In genomic region chr3:141368062-141368924, GRCh38 we compare ENCODE assay signal across 8 cellular contexts. TPM values are rescaled to one million over a fixed set of nuclear protein-coding genes. Genes with fewer than 3 reads are reported as not detected.
DNase-seq lines count a peak whose midpoint lies in the region; ATAC-seq and TF ChIP-seq lines count a peak whose summit lies in the region.

A gene with protein sequence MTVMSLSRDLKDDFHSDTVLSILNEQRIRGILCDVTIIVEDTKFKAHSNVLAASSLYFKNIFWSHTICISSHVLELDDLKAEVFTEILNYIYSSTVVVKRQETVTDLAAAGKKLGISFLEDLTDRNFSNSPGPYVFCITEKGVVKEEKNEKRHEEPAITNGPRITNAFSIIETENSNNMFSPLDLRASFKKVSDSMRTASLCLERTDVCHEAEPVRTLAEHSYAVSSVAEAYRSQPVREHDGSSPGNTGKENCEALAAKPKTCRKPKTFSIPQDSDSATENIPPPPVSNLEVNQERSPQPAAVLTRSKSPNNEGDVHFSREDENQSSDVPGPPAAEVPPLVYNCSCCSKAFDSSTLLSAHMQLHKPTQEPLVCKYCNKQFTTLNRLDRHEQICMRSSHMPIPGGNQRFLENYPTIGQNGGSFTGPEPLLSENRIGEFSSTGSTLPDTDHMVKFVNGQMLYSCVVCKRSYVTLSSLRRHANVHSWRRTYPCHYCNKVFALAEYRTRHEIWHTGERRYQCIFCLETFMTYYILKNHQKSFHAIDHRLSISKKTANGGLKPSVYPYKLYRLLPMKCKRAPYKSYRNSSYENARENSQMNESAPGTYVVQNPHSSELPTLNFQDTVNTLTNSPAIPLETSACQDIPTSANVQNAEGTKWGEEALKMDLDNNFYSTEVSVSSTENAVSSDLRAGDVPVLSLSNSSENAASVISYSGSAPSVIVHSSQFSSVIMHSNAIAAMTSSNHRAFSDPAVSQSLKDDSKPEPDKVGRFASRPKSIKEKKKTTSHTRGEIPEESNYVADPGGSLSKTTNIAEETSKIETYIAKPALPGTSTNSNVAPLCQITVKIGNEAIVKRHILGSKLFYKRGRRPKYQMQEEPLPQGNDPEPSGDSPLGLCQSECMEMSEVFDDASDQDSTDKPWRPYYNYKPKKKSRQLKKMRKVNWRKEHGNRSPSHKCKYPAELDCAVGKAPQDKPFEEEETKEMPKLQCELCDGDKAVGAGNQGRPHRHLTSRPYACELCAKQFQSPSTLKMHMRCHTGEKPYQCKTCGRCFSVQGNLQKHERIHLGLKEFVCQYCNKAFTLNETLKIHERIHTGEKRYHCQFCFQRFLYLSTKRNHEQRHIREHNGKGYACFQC (N-terminal part only) (plus strand): TSS chr3:141368504. CDS start chr3:141442389, 73,885 bp downstream.

- no peaks in the 10 kb centered on the region for H3K9me3 ChIP-seq in CD8-positive, alpha-beta T cell (ENCODE audit: low read length)
- no peaks in the 10 kb centered on the region; the same call in 1 of the 2 replicates for H3K9me3 ChIP-seq in HUES48 (ENCODE audit: control insufficient read depth, insufficient read depth, low read length)

- DNase-seq in CD8-positive, alpha-beta T cell: no peak
- DNase-seq in activated naive CD8-positive, alpha-beta T cell treated with anti-CD3 and anti-CD28 coated beads, Interleukin-2, amount 10 ng/mL, durations not matched to agents 7 days and 5 days: no peak
- DNase-seq in Right ventricle myocardium inferior (ENCODE audit: missing footprints) (peak; percentile 91), non-pigmented ciliary epithelial cell (ENCODE audit: low read depth) (peak; percentile 88), T-helper 2 cell (no peak), NCI-H446 (lab: John Stamatoyannopoulos, UW) (no peak)

- no peaks in the 10 kb centered on the region for H3K27me3 Mint-ChIP-seq in CD8-positive, alpha-beta T cell (ENCODE audit: low read depth)
- H3K27me3 Mint-ChIP-seq in activated naive CD8-positive, alpha-beta T cell treated with anti-CD3 and anti-CD28 coated beads, Interleukin-2, amount 10 ng/mL, durations not matched to agents 7 days and 5 days: no peaks in the 10 kb centered on the region

- H3K27ac ChIP-seq in CD8-positive, alpha-beta T cell (ENCODE audit: low read depth, low read length): no peak within 1 kb of the TSS
- H3K27ac ChIP-seq in HUES48 (ENCODE audit: low read depth, low read length): peak within 1 kb of the TSS; percentile 95

- H3K4me1 ChIP-seq in CD8-positive, alpha-beta T cell (ENCODE audit: insufficient read depth, low read length): no peaks in the 10 kb centered on the region
- peaks cover 30% of the 10 kb centered on the region for H3K4me1 ChIP-seq in HUES48 (ENCODE audit: control insufficient read depth, insufficient read depth, low read length)

- peak within 1 kb of the TSS; percentile 62 for H3K9ac ChIP-seq in HUES48 (ENCODE audit: low read depth, low read length)

- H3K27me3 ChIP-seq in CD8-positive, alpha-beta T cell (ENCODE audit: insufficient read depth, low read length): no peaks in the 10 kb centered on the region
- no peaks in the 10 kb centered on the region for H3K27me3 ChIP-seq in HUES48 (ENCODE audit: control insufficient read depth, insufficient read depth, low read length)

- ATAC-seq in CD8-positive, alpha-beta T cell: no peak
- ATAC-seq in activated naive CD8-positive, alpha-beta T cell treated with anti-CD3 and anti-CD28 coated beads, Interleukin-2, amount 10 ng/mL, durations not matched to agents 7 days and 5 days (ENCODE audit: low read depth): no peak
- ATAC-seq in Right ventricle myocardium inferior (peak; percentile 93), HG02885 (IDR thresholded peaks at IDR 0.05; ENCODE audit: poor library complexity, unreplicated experiment) (no peak)

- H3K36me3 ChIP-seq in CD8-positive, alpha-beta T cell (ENCODE audit: insufficient read depth, low read length): no peaks in the 10 kb centered on the region
- H3K36me3 ChIP-seq in HUES48 (ENCODE audit: control insufficient read depth, insufficient read depth, low read length): no peaks in the 10 kb centered on the region

- POLR2A ChIA-PET in CD8-positive, alpha-beta T cell (lab: Charles Lee): interaction anchor here (0.9 kb wide), 1 partner anchor 62 kb away, joined by 3 read pairs; no protein-coding TSS in a partner anchor
- POLR2A ChIA-PET in activated naive CD8-positive, alpha-beta T cell treated with anti-CD3 and anti-CD28 coated beads, Interleukin-2, amount 10 ng/mL, durations not matched to agents 7 days and 5 days (lab: Charles Lee): interaction anchor here (0.6 to 0.7 kb wide), 2 partner anchors 45 to 82 kb away, joined by 3 read pairs; no protein-coding TSS in a partner anchor

- no peak within 1 kb of the TSS for H3K4me3 ChIP-seq in CD8-positive, alpha-beta T cell (ENCODE audit: low read depth, low read length)
- peak within 1 kb of the TSS; percentile 38; the same call in 1 of the 2 replicates for H3K4me3 ChIP-seq in HUES48 (ENCODE audit: low read depth, low read length)

- H3K4me3 Mint-ChIP-seq in CD8-positive, alpha-beta T cell: no peak within 1 kb of the TSS
- H3K4me3 Mint-ChIP-seq in activated naive CD8-positive, alpha-beta T cell treated with anti-CD3 and anti-CD28 coated beads, Interleukin-2, amount 10 ng/mL, durations not matched to agents 7 days and 5 days: no peak within 1 kb of the TSS

- peaks cover 9% of the 10 kb centered on the region for H3K4me1 Mint-ChIP-seq in CD8-positive, alpha-beta T cell (ENCODE audit: low read depth)
- H3K4me1 Mint-ChIP-seq in activated naive CD8-positive, alpha-beta T cell treated with anti-CD3 and anti-CD28 coated beads, Interleukin-2, amount 10 ng/mL, durations not matched to agents 7 days and 5 days: peaks cover 8% of the 10 kb centered on the region

- intact Hi-C loops in CD8-positive, alpha-beta T cell (cut with DNase I, micrococcal nuclease): loop anchor here in 1 of 2 experiments (2.0 kb wide), 1 partner anchor 55 kb away; no protein-coding TSS in a partner anchor
- intact Hi-C loops in Right ventricle myocardium inferior (cut with DNase I): loop anchor here (2.0 kb wide), 2 partner anchors 35 to 43 kb away; no protein-coding TSS in a partner anchor

- peaks cover 3% of the 10 kb centered on the region for H3K9me3 Mint-ChIP-seq in CD8-positive, alpha-beta T cell
- peaks cover 4% of the 10 kb centered on the region for H3K9me3 Mint-ChIP-seq in activated naive CD8-positive, alpha-beta T cell treated with anti-CD3 and anti-CD28 coated beads, Interleukin-2, amount 10 ng/mL, durations not matched to agents 7 days and 5 days

- H3K27ac Mint-ChIP-seq in CD8-positive, alpha-beta T cell: peak within 1 kb of the TSS; percentile 14
- H3K27ac Mint-ChIP-seq in activated naive CD8-positive, alpha-beta T cell treated with anti-CD3 and anti-CD28 coated beads, Interleukin-2, amount 10 ng/mL, durations not matched to agents 7 days and 5 days: no peak within 1 kb of the TSS

- TF ChIP-seq CTCF in CD8-positive, alpha-beta T cell (IDR thresholded peaks at IDR 0.05): no peak

- CTCF ChIA-PET in CD8-positive, alpha-beta T cell (lab: Charles Lee): interaction anchor here (1.2 to 7.7 kb wide), 2 partner anchors 73 to 86 kb away, joined by 3 to 67 read pairs; no protein-coding TSS in a partner anchor

- no peaks in the 10 kb centered on the region for H3K36me3 Mint-ChIP-seq in CD8-positive, alpha-beta T cell
- H3K36me3 Mint-ChIP-seq in activated naive CD8-positive, alpha-beta T cell treated with anti-CD3 and anti-CD28 coated beads, Interleukin-2, amount 10 ng/mL, durations not matched to agents 7 days and 5 days: peaks cover 2% of the 10 kb centered on the region

RNA-seq across cellular contexts. Expression of the gene that starts here (rescaled TPM):
- 10 to 100 TPM; 22.7 to 24.3 TPM for total RNA-seq in CD8-positive, alpha-beta T cell
- total RNA-seq in activated naive CD8-positive, alpha-beta T cell treated with anti-CD3 and anti-CD28 coated beads, Interleukin-2, amount 10 ng/mL, durations not matched to agents 7 days and 5 days: 10 to 100 TPM; 50.1 to 55.1 TPM
- total RNA-seq in Right ventricle myocardium inferior: 102 TPM

Comparison
In these comparisons a context has a peak if more than half of its experiments do, and no peak if none do; other contexts are left out.
1. DNase-seq: peak in Right ventricle myocardium inferior (single experiment) and non-pigmented ciliary epithelial cell (single experiment); none in CD8-positive, alpha-beta T cell (0 of 7), activated naive CD8-positive, alpha-beta T cell treated with anti-CD3 and anti-CD28 coated beads, Interleukin-2, amount 10 ng/mL, durations not matched to agents 7 days and 5 days (single experiment), T-helper 2 cell (0 of 5) and NCI-H446 (0 of 2).